2 cellular contexts compared by ENCODE assay signal in genomic region chr16:84780977-84781376, GRCh38.
TF ChIP-seq lines count a peak whose summit lies in the region.

No MANE protein-coding gene starts in this region.

TF ChIP-seq in HepG2, 621 proteins besides CTCF, POLR2A, EP300 and RAD21:
- TF ChIP-seq LBX2 (CRISPR knock-in tag; IDR thresholded peaks at IDR 0.05; ENCODE audit: borderline replicate concordance) (no peak), ZNF329 (CRISPR knock-in tag; IDR thresholded peaks at IDR 0.05; ENCODE audit: low read depth) (no peak), PHF20 (CRISPR knock-in tag; IDR thresholded peaks at IDR 0.05) (no peak), RFX5 (IDR thresholded peaks at IDR 0.05; ENCODE audit: low read depth, low read length) (no peak), RBM22 (optimal IDR thresholded peaks at IDR 0.05; ENCODE audit: low read length) (peak; percentile 55), ZNF564 (CRISPR knock-in tag; IDR thresholded peaks at IDR 0.05) (0 out of 2 replicates have a peak, but pooled peaks have one; percentile 32), AGO2 (optimal IDR thresholded peaks at IDR 0.05; ENCODE audit: low read depth, low read length) (peak; percentile 22), ZBTB25 (CRISPR knock-in tag; IDR thresholded peaks at IDR 0.05) (no peak)
- TF ChIP-seq, protein P1, sequence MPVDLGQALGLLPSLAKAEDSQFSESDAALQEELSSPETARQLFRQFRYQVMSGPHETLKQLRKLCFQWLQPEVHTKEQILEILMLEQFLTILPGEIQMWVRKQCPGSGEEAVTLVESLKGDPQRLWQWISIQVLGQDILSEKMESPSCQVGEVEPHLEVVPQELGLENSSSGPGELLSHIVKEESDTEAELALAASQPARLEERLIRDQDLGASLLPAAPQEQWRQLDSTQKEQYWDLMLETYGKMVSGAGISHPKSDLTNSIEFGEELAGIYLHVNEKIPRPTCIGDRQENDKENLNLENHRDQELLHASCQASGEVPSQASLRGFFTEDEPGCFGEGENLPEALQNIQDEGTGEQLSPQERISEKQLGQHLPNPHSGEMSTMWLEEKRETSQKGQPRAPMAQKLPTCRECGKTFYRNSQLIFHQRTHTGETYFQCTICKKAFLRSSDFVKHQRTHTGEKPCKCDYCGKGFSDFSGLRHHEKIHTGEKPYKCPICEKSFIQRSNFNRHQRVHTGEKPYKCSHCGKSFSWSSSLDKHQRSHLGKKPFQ (CRISPR knock-in tag; IDR thresholded peaks at IDR 0.05; ENCODE audit: insufficient replicate concordance): no peak

TF ChIP-seq in GM12878, 131 proteins besides CTCF, POLR2A, EP300 and RAD21:
- no peak for TF ChIP-seq WRNIP1 (IDR thresholded peaks at IDR 0.05; ENCODE audit: borderline replicate concordance, low read depth, low read length)
- TF ChIP-seq, protein P2, sequence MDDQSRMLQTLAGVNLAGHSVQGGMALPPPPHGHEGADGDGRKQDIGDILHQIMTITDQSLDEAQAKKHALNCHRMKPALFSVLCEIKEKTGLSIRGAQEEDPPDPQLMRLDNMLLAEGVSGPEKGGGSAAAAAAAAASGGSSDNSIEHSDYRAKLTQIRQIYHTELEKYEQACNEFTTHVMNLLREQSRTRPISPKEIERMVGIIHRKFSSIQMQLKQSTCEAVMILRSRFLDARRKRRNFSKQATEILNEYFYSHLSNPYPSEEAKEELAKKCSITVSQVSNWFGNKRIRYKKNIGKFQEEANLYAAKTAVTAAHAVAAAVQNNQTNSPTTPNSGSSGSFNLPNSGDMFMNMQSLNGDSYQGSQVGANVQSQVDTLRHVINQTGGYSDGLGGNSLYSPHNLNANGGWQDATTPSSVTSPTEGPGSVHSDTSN (IDR thresholded peaks at IDR 0.05; ENCODE audit: insufficient replicate concordance, low read depth, low read length): no peak
- TF ChIP-seq, protein P3, sequence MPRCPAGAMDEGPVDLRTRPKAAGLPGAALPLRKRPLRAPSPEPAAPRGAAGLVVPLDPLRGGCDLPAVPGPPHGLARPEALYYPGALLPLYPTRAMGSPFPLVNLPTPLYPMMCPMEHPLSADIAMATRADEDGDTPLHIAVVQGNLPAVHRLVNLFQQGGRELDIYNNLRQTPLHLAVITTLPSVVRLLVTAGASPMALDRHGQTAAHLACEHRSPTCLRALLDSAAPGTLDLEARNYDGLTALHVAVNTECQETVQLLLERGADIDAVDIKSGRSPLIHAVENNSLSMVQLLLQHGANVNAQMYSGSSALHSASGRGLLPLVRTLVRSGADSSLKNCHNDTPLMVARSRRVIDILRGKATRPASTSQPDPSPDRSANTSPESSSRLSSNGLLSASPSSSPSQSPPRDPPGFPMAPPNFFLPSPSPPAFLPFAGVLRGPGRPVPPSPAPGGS (IDR thresholded peaks at IDR 0.05; ENCODE audit: borderline replicate concordance, insufficient read depth, low read depth, low read length, poor library complexity, severe bottlenecking): no peak
- no peak for TF ChIP-seq ATF7 (IDR thresholded peaks at IDR 0.05; ENCODE audit: low read depth)
- no peak for TF ChIP-seq EED (IDR thresholded peaks at IDR 0.05; ENCODE audit: low read depth)
- TF ChIP-seq NFXL1 (IDR thresholded peaks at IDR 0.05; ENCODE audit: borderline replicate concordance): no peak
- no peak for TF ChIP-seq SMAD1 (IDR thresholded peaks at IDR 0.05; ENCODE audit: low read depth, partially characterized antibody)
- no peak for TF ChIP-seq IRF5 (IDR thresholded peaks at IDR 0.05; ENCODE audit: borderline replicate concordance)
- TF ChIP-seq ELK1 (IDR thresholded peaks at IDR 0.05; ENCODE audit: low read depth, low read length): no peak
- no peak for TF ChIP-seq IKZF2 (IDR thresholded peaks at IDR 0.05)
- TF ChIP-seq, protein P4, sequence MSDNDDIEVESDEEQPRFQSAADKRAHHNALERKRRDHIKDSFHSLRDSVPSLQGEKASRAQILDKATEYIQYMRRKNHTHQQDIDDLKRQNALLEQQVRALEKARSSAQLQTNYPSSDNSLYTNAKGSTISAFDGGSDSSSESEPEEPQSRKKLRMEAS (IDR thresholded peaks at IDR 0.05; ENCODE audit: low read depth, low read length): no peak
- TF ChIP-seq BRCA1 (IDR thresholded peaks at IDR 0.05; ENCODE audit: low read depth, low read length): no peak
- TF ChIP-seq SMAD5 (IDR thresholded peaks at IDR 0.05; ENCODE audit: low read depth): no peak
- no peak for TF ChIP-seq POLR2AphosphoS5 (IDR thresholded peaks at IDR 0.05; ENCODE audit: low read length)
